20 cellular contexts compared by ENCODE assay signal in genomic region chr10:77387247-77387646, GRCh38.
DNase-seq lines count a peak whose midpoint lies in the region; ATAC-seq, FAIRE-seq and TF ChIP-seq lines count a peak whose summit lies in the region.
"Had no signal": no experiment of that assay in that cellular context is flagged by ENCODE, and none has a peak within 500 bp of the region (broad histone marks: within the 10 kb centered on the region; RNA-seq: fewer than 3 reads in every experiment).

No MANE protein-coding gene starts in this region.

- H3K9ac ChIP-seq in endodermal cell (ENCODE audit: extremely low read depth, low read length, poor library complexity, severe bottlenecking), result no peak overlapping the region

- peak in 3 of 4 donors; percentile 18 to 65 (median 23) for ATAC-seq in pancreas
- ATAC-seq: lower lobe of right lung; natural killer cell treated with Interleukin-12 subunit alpha and Interleukin-12 subunit beta and Interleukin-15 and Interleukin-18, amount 100 ng/mL, for 72 hours had no signal

- no peak overlapping the region for H3K4me3 Mint-ChIP-seq in endodermal cell
- H3K4me3 Mint-ChIP-seq: activated B cell treated with CpG ODN at 0.5 μM for 24 hours; activated T-helper 1 cell treated with anti-CD3 and anti-CD28 coated beads, Interleukin-12 subunit alpha, Interleukin-12 subunit beta, Interleukin-2, Interleukin-4 antibody, amounts not matched to agents 30 ng/mL and 10 ng/mL and 1 ng/mL, durations not matched to agents 14 hours and 24 hours and 36 hours; natural killer cell treated with Interleukin-12 subunit alpha and Interleukin-12 subunit beta and Interleukin-15 and Interleukin-18, amount 100 ng/mL, for 72 hours had no signal

- no peaks in the 10 kb centered on the region for H3K27me3 ChIP-seq in AG04450 (ENCODE audit: control insufficient read depth, insufficient read depth, low read length)
- no peaks in the 10 kb centered on the region for H3K27me3 ChIP-seq in SJSA1 (replicated peaks)
- H3K27me3 ChIP-seq in endodermal cell (ENCODE audit: control insufficient read depth, insufficient read depth, low read length, poor library complexity, severe bottlenecking), result peaks cover 20% of the 10 kb centered on the region
- H3K27me3 ChIP-seq in pancreas, result no peaks in the 10 kb centered on the region
- H3K27me3 ChIP-seq: MG63, stomach had no signal

- DNase-seq in AG04450 (ENCODE audit: low read depth, low spot score), result no peak
- DNase-seq in SJSA1 (ENCODE audit: low read depth in 1 of 2, low spot score in 2 of 2), result no peak
- peak; percentile 6 for DNase-seq in endodermal cell
- DNase-seq in pancreas, result no peak
- no peak for DNase-seq in SW 1271 (lab: John Stamatoyannopoulos, UW)
- DNase-seq in NCI-H748 (lab: John Stamatoyannopoulos, UW; ENCODE audit: unreplicated experiment), result no peak
- DNase-seq in DMS79 treated with DMSO at 0.1 percent for 48 hours (lab: John Stamatoyannopoulos, UW), result no peak
- no peak for DNase-seq in iPS-NIHi11 (ENCODE audit: low spot score)
- DNase-seq: activated B cell treated with CpG ODN at 0.5 μM for 24 hours; CD8-positive, alpha-beta memory T cell; cortex of kidney; lower lobe of right lung; MG63; NCI-H1694 treated with DMSO at 0.1 percent for 48 hours; NCI-H446; SHP77; stomach; T-helper 2 cell had no signal

- peaks cover 53% of the 10 kb centered on the region for H3K4me1 ChIP-seq in SJSA1 (replicated peaks)
- H3K4me1 ChIP-seq in endodermal cell (ENCODE audit: control insufficient read depth, insufficient read depth, low read length), result peaks cover 17% of the 10 kb centered on the region
- peaks cover 16 to 34% (median 23%) of the 10 kb centered on the region in 3 donors for H3K4me1 ChIP-seq in pancreas

- H3K36me3 Mint-ChIP-seq in endodermal cell (ENCODE audit: low read depth), result no peaks in the 10 kb centered on the region
- H3K36me3 Mint-ChIP-seq: CD8-positive, alpha-beta memory T cell; natural killer cell treated with Interleukin-12 subunit alpha and Interleukin-12 subunit beta and Interleukin-15 and Interleukin-18, amount 100 ng/mL, for 72 hours had no signal

- peaks cover 46% of the 10 kb centered on the region for H3K4me1 Mint-ChIP-seq in endodermal cell
- H3K4me1 Mint-ChIP-seq: activated B cell treated with CpG ODN at 0.5 μM for 24 hours had no signal

- POLR2A ChIA-PET in AG04450 (lab: Yijun Ruan, JAX), result interaction anchor here (1.3 to 2.0 kb wide), 2 partner anchors 36 to 325 kb away, joined by 3 to 4 read pairs; no protein-coding TSS in a partner anchor

- H3K36me3 ChIP-seq in SJSA1 (no peaks in the 10 kb centered on the region), endodermal cell (ENCODE audit: control insufficient read depth, insufficient read depth, low read length) (no peaks in the 10 kb centered on the region), pancreas (no peaks in the 10 kb centered on the region)
- H3K36me3 ChIP-seq: lower lobe of right lung, stomach had no signal

- intact Hi-C loops in pancreas (cut with DNase I), result no loop called here

- TF ChIP-seq CTCF in AG04450 (IDR thresholded peaks at IDR 0.05; ENCODE audit: low read depth, low read length) (no peak), endodermal cell (conservative IDR thresholded peaks at IDR 0.05) (no peak), pancreas (IDR thresholded peaks at IDR 0.05) (no peak)

- H3K27ac Mint-ChIP-seq in endodermal cell, result no peak overlapping the region
- H3K27ac Mint-ChIP-seq: activated B cell treated with CpG ODN at 0.5 μM for 24 hours; activated T-helper 1 cell treated with anti-CD3 and anti-CD28 coated beads, Interleukin-12 subunit alpha, Interleukin-12 subunit beta, Interleukin-2, Interleukin-4 antibody, amounts not matched to agents 30 ng/mL and 10 ng/mL and 1 ng/mL, durations not matched to agents 14 hours and 24 hours and 36 hours; natural killer cell treated with Interleukin-12 subunit alpha and Interleukin-12 subunit beta and Interleukin-15 and Interleukin-18, amount 100 ng/mL, for 72 hours had no signal

- H3K4me3 ChIP-seq in AG04450 (ENCODE audit: low read depth, low read length), result 0 out of 2 replicates have a peak overlapping the region, but pooled peaks have one; percentile 14
- H3K4me3 ChIP-seq in SJSA1, result no peak overlapping the region
- H3K4me3 ChIP-seq in endodermal cell (ENCODE audit: low read length), result no peak overlapping the region
- no peak overlapping the region for H3K4me3 ChIP-seq in pancreas
- H3K4me3 ChIP-seq: lower lobe of right lung, MG63, stomach had no signal

- H3K27me3 Mint-ChIP-seq in endodermal cell (ENCODE audit: insufficient read depth), result peaks cover 3% of the 10 kb centered on the region

- no peak for FAIRE-seq in pancreas (lab: Jason Lieb, UNC)

- H3K9me3 Mint-ChIP-seq in endodermal cell, result no peaks in the 10 kb centered on the region
- H3K9me3 Mint-ChIP-seq: activated B cell treated with CpG ODN at 0.5 μM for 24 hours; activated T-helper 1 cell treated with anti-CD3 and anti-CD28 coated beads, Interleukin-12 subunit alpha, Interleukin-12 subunit beta, Interleukin-2, Interleukin-4 antibody, amounts not matched to agents 30 ng/mL and 10 ng/mL and 1 ng/mL, durations not matched to agents 14 hours and 24 hours and 36 hours; CD8-positive, alpha-beta memory T cell; natural killer cell treated with Interleukin-12 subunit alpha and Interleukin-12 subunit beta and Interleukin-15 and Interleukin-18, amount 100 ng/mL, for 72 hours had no signal

- CTCF ChIA-PET in AG04450 (lab: Charles Lee), result interaction anchor here (0.9 to 2.6 kb wide), 4 partner anchors 10 to 256 kb away, joined by 3 to 14 read pairs (median 3); no protein-coding TSS in a partner anchor

- H3K9me3 ChIP-seq in AG04450 (ENCODE audit: control insufficient read depth, insufficient read depth, low read length) (no peaks in the 10 kb centered on the region), SJSA1 (replicated peaks) (no peaks in the 10 kb centered on the region; the same call in 1 of the 2 replicates), endodermal cell (ENCODE audit: control insufficient read depth, low read length) (no peaks in the 10 kb centered on the region), pancreas (no peaks in the 10 kb centered on the region)
- H3K9me3 ChIP-seq: lower lobe of right lung, MG63, stomach had no signal

- peak overlapping the region; percentile 75 for H3K27ac ChIP-seq in AG04450 (ENCODE audit: low read depth, low read length)
- peak overlapping the region; percentile 41 for H3K27ac ChIP-seq in SJSA1
- no peak overlapping the region for H3K27ac ChIP-seq in endodermal cell (ENCODE audit: low read depth, low read length)
- H3K27ac ChIP-seq in pancreas, result peak overlapping the region in 1 of 4 donors; percentile 35
- H3K27ac ChIP-seq: lower lobe of right lung had no signal
